In the genomic region with DNA sequence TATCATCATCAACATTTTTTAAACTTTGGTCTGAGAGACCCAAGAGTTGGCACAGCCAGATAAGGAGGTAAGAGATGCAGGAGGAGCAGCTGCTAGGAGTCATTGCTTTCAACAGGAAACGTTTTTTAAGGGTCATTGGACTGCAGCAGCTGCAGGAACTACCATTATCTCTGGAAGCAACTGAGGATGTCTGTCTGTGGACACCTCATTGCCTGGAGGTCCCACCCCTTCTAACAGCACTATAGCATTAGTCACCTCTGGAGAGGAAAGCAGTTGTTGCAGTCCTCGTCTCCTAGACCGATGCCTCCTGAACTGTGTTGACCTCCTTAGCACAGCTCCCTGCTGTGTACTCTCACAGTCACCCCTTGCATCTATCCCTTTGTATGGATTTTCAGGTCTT, we compare ENCODE assay signal across 22 cellular contexts. TPM values are rescaled to one million over a fixed set of nuclear protein-coding genes. Genes with fewer than 3 reads are reported as not detected.
DNase-seq lines count a peak whose midpoint lies in the region; ATAC-seq and FAIRE-seq lines count a peak whose summit lies in the region.
"Had no signal": no experiment of that assay in that cellular context is flagged by ENCODE, and none has a peak within 500 bp of the region (broad histone marks: within the 10 kb centered on the region; RNA-seq: fewer than 3 reads in every experiment).

No MANE protein-coding gene starts in this region.

- H2AK5ac ChIP-seq in mesendoderm (ENCODE audit: low read length): no peak overlapping the region

- ATAC-seq in GM18498 (IDR thresholded peaks at IDR 0.05; ENCODE audit: unreplicated experiment): no peak

- no peak overlapping the region for H4K5ac ChIP-seq in mesendoderm (ENCODE audit: low read length)

- in situ Hi-C loops in ACHN (cut with HindIII; ENCODE audit: low pct_ligation_motif_present, low pct_unique_long_range_greater_than_20kb, low sequenced_read_pairs): no loop called here

- H3K36me3 ChIP-seq in SJCRH30 (no peaks in the 10 kb centered on the region), mesendoderm (ENCODE audit: control insufficient read depth, insufficient read depth, low read length) (no peaks in the 10 kb centered on the region)
- H3K36me3 ChIP-seq: BLaER1 treated with 17β-estradiol and CSF1 and Interleukin-3, amounts not matched to agents 10 nM and 100 nM; HAP-1 had no signal

- DNase-seq in NCI-H748 (lab: John Stamatoyannopoulos, UW; ENCODE audit: unreplicated experiment) (peak; percentile 26), NCI-H748 treated with DMSO at 0.1 percent for 48 hours (lab: John Stamatoyannopoulos, UW) (no peak), SJCRH30 (peak; percentile 67 to 70), mesendoderm (peak; percentile 39), urothelium cell line (ENCODE audit: low spot score) (peak; percentile 13), NCI-H2171 treated with DMSO at 0.1 percent for 48 hours (lab: John Stamatoyannopoulos, UW) (no peak), ACHN (no peak)
- DNase-seq: AML-193; Calu3; CD4-positive, CD25-positive, alpha-beta regulatory T cell; DMS 273 treated with DMSO at 0.1 percent for 48 hours; DMS79 treated with DMSO at 0.1 percent for 48 hours; EL; GOT3 had no signal

- H2BK5ac ChIP-seq in mesendoderm (ENCODE audit: low read length): no peak overlapping the region

- H3K79me2 ChIP-seq in mesendoderm (ENCODE audit: control insufficient read depth, insufficient read depth, low read length): no peaks in the 10 kb centered on the region

- H3K18ac ChIP-seq in mesendoderm (ENCODE audit: low read length): no peak overlapping the region

- no peak overlapping the region for H4K8ac ChIP-seq in mesendoderm (ENCODE audit: low read depth, low read length)

- WGBS in mesendoderm (ENCODE audit: extremely low coverage, insufficient coverage, low lambda C conversion rate): no CpG with 5 or more reads among the region's 3 CpGs

- H3K27me3 ChIP-seq in SJCRH30 (no peaks in the 10 kb centered on the region), mesendoderm (ENCODE audit: insufficient read depth, low read length, poor library complexity) (no peaks in the 10 kb centered on the region)
- H3K27me3 ChIP-seq: BLaER1 treated with 17β-estradiol and CSF1 and Interleukin-3, amounts not matched to agents 10 nM and 100 nM had no signal

- H3K4me3 ChIP-seq in SJCRH30: no peak overlapping the region
- H3K4me3 ChIP-seq in mesendoderm (ENCODE audit: low read length): no peak overlapping the region
- H3K4me3 ChIP-seq: BLaER1 treated with 17β-estradiol and CSF1 and Interleukin-3, amounts not matched to agents 10 nM and 100 nM; HAP-1 had no signal

- no peak overlapping the region for H3K56ac ChIP-seq in mesendoderm (ENCODE audit: low read length)

- H3K23ac ChIP-seq in mesendoderm (ENCODE audit: low read length): no peak overlapping the region

- H3K4ac ChIP-seq in mesendoderm (ENCODE audit: low read depth, low read length): no peak overlapping the region

- H3K9ac ChIP-seq in mesendoderm (ENCODE audit: low read length): no peak overlapping the region
- H3K9ac ChIP-seq: BLaER1 treated with 17β-estradiol and CSF1 and Interleukin-3, amounts not matched to agents 10 nM and 100 nM had no signal

- H3K4me1 ChIP-seq in SJCRH30 (0 out of 2 replicates have a peak, but pooled peaks cover 3% of the 10 kb centered on the region), mesendoderm (ENCODE audit: control insufficient read depth, low read depth, low read length) (no peaks in the 10 kb centered on the region)
- H3K4me1 ChIP-seq: HAP-1 had no signal

- H3K4me2 ChIP-seq in mesendoderm (ENCODE audit: low read length): no peak overlapping the region
- H3K4me2 ChIP-seq: BLaER1 treated with 17β-estradiol and CSF1 and Interleukin-3, amounts not matched to agents 10 nM and 100 nM had no signal

- H3K9me3 ChIP-seq in SJCRH30 (replicated peaks): no peaks in the 10 kb centered on the region
- H3K9me3 ChIP-seq: HAP-1 had no signal

- FAIRE-seq in urothelium cell line (lab: Jason Lieb, UNC): no peak
- FAIRE-seq: G401.6, GM12892, GM19239 had no signal

- no peak overlapping the region for H2BK15ac ChIP-seq in mesendoderm (replicated peaks; ENCODE audit: low read depth)

- H3K79me1 ChIP-seq in mesendoderm (ENCODE audit: low read length): no peaks in the 10 kb centered on the region

- peak overlapping the region; percentile 38; the same call in 1 of the 2 replicates for H3K27ac ChIP-seq in SJCRH30
- H3K27ac ChIP-seq in mesendoderm (ENCODE audit: low read depth, low read length): no peak overlapping the region
- H3K27ac ChIP-seq: 22Rv1; BLaER1 treated with 17β-estradiol and CSF1 and Interleukin-3, amounts not matched to agents 10 nM and 100 nM had no signal

- no peak overlapping the region for H2BK120ac ChIP-seq in mesendoderm (ENCODE audit: low read depth, low read length)

RNA-seq across cellular contexts. Expression of gene FSHR, which starts 21.5 kb away (rescaled TPM):
- not detected in 2 replicates for total RNA-seq in SJCRH30 (2014; rRNA removed; shearing (Covaris generic))
- 0.21 TPM for polyA plus RNA-seq in mesendoderm (2013, experiment 1 of 2)
- polyA plus RNA-seq in mesendoderm (2013, experiment 2 of 2): 0.29 TPM
- total RNA-seq: A673; Calu3; CD4-positive, CD25-positive, alpha-beta regulatory T cell had no signal
- polyA plus RNA-seq: CD4-positive, CD25-positive, alpha-beta regulatory T cell had no signal

Comparison
In these comparisons a context has a peak if more than half of its experiments do, and no peak if none do; other contexts are left out.
1. DNase-seq: peak in NCI-H748 (single experiment), SJCRH30 (2 of 2), mesendoderm (single experiment) and urothelium cell line (single experiment); none in NCI-H748 treated with DMSO at 0.1 percent for 48 hours (single experiment), NCI-H2171 treated with DMSO at 0.1 percent for 48 hours (single experiment) and ACHN (single experiment).